ENCODE assay signal across 8 cellular contexts in the genomic region with DNA sequence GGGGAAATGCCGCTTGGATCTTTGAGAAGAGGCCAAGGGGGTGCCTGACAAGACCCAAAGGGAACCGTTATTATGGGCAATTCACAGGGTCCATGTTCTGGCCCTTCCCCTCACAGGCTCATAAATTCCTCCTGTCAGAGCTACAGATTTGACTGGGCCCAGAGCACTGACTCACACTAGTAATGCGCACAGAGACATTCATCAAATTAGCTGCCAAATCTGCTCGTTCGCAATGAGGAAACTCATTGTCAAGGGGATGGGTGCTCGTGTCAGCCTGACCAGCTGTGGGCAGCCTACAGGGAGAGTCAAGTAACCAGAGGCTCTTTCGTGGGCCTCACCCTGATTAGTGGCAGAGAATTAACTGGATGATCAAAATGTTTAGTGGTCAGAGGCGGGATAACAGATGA.
DNase-seq lines count a peak whose midpoint lies in the region; ATAC-seq and TF ChIP-seq lines count a peak whose summit lies in the region.

No MANE protein-coding gene starts in this region.

- no peaks in the 10 kb centered on the region for H3K9me3 ChIP-seq in effector memory CD4-positive, alpha-beta T cell (ENCODE audit: control insufficient read depth, low read length)

- H3K4me1 ChIP-seq in effector memory CD4-positive, alpha-beta T cell (ENCODE audit: control insufficient read depth, insufficient read depth, low read length, poor library complexity, severe bottlenecking) = no peaks in the 10 kb centered on the region

- ATAC-seq in GM21381 (IDR thresholded peaks at IDR 0.05; ENCODE audit: unreplicated experiment) = peak; percentile 21

- H3K4me3 ChIP-seq in AG04449 (ENCODE audit: low read depth, low read length) = peak overlapping the region; percentile 29
- H3K4me3 ChIP-seq in effector memory CD4-positive, alpha-beta T cell (ENCODE audit: insufficient read depth, low read depth, low read length, poor library complexity, severe bottlenecking) = no peak overlapping the region

- POLR2A ChIA-PET in AG04449 (lab: Yijun Ruan, JAX) = interaction anchor here (1.0 kb wide), 1 partner anchor 73 kb away, joined by 3 read pairs; no protein-coding TSS in a partner anchor

- H3K27me3 ChIP-seq in effector memory CD4-positive, alpha-beta T cell (replicated peaks; ENCODE audit: control insufficient read depth, insufficient read depth, low read length, poor library complexity, severe bottlenecking) = no peaks in the 10 kb centered on the region

- no peak overlapping the region for H3K27ac ChIP-seq in effector memory CD4-positive, alpha-beta T cell (ENCODE audit: insufficient read depth, low read length, poor library complexity, severe bottlenecking)

- CTCF ChIA-PET in AG04449 (lab: Yijun Ruan, JAX) = interaction anchor here (1.0 to 3.4 kb wide), 3 partner anchors 10 to 73 kb away, joined by 3 to 16 read pairs (median 3); no protein-coding TSS in a partner anchor

- DNase-seq in AG04449 (ENCODE audit: low read depth, low spot score) (peak; percentile 37), HT1080 (ENCODE audit: low read depth) (peak; percentile 70), epidermal melanocyte (ENCODE audit: insufficient read length, low spot score) (peak; percentile 54), stromal cell of bone marrow (ENCODE audit: low read depth) (peak; percentile 91), posterior vena cava (ENCODE audit: low spot score) (no peak)
- DNase-seq in effector memory CD4-positive, alpha-beta T cell = no peak
- DNase-seq in stimulated activated CD4-positive, alpha-beta T cell treated with anti-CD3 and anti-CD28 coated beads, Interleukin-4, amount 100 ng/mL, for 1 hour = no peak

- TF ChIP-seq CTCF in AG04449 (IDR thresholded peaks at IDR 0.05; ENCODE audit: insufficient read depth, low read length, missing control alignments) = no peak

- H3K36me3 ChIP-seq in effector memory CD4-positive, alpha-beta T cell (ENCODE audit: control insufficient read depth, insufficient read depth, low read length) = no peaks in the 10 kb centered on the region

- intact Hi-C loops in posterior vena cava (cut with DNase I) = no loop called here

Comparison
In these comparisons a context has a peak if more than half of its experiments do, and no peak if none do; other contexts are left out.
1. DNase-seq: peak in AG04449 (single experiment), HT1080 (single experiment), epidermal melanocyte (single experiment) and stromal cell of bone marrow (single experiment); none in posterior vena cava (single experiment), effector memory CD4-positive, alpha-beta T cell (0 of 3) and stimulated activated CD4-positive, alpha-beta T cell treated with anti-CD3 and anti-CD28 coated beads, Interleukin-4, amount 100 ng/mL, for 1 hour (single experiment).